ENCODE assay signal across 9 cellular contexts in genomic region chr21:15221799-15222386, GRCh38.
DNase-seq lines count a peak whose midpoint lies in the region; ATAC-seq and TF ChIP-seq lines count a peak whose summit lies in the region.
"Had no signal": no experiment of that assay in that cellular context is flagged by ENCODE, and none has a peak within 500 bp of the region (broad histone marks: within the 10 kb centered on the region; RNA-seq: fewer than 3 reads in every experiment).

No MANE protein-coding gene starts in this region.

- H3K4me3 ChIP-seq in GM12864 (ENCODE audit: low read depth, low read length) (no peak overlapping the region), choroid plexus epithelial cell (ENCODE audit: low read depth, low read length) (no peak overlapping the region), vagina (no peak overlapping the region)

- no peak for TF ChIP-seq POLR2A in vagina (IDR thresholded peaks at IDR 0.05)

- DNase-seq in GM12864 (ENCODE audit: low read depth) (peak; percentile 1), MV-4-11 (lab: John Stamatoyannopoulos, UW) (peak; percentile 96), choroid plexus epithelial cell (ENCODE audit: low read depth) (peak; percentile 68), myocyte (ENCODE audit: low read depth) (peak; percentile 36), hepatic stellate cell (ENCODE audit: low spot score) (no peak), vagina (ENCODE audit: extremely low spot score in 2 of 2) (no peak)
- DNase-seq: activated CD8-positive, alpha-beta T cell treated with anti-CD3 and anti-CD28 coated beads for 36 hours had no signal

- intact Hi-C loops in vagina (cut with DNase I), result no loop called here

- no peak overlapping the region for H3K27ac ChIP-seq in vagina

- H3K27me3 ChIP-seq in vagina, result no peaks in the 10 kb centered on the region

- no peaks in the 10 kb centered on the region for H3K36me3 ChIP-seq in vagina

- no peaks in the 10 kb centered on the region for H3K9me3 ChIP-seq in vagina

- peaks cover 29% of the 10 kb centered on the region for H3K4me1 ChIP-seq in vagina

- ATAC-seq in GM18909 (IDR thresholded peaks at IDR 0.05; ENCODE audit: poor library complexity, unreplicated experiment) (no peak), GM18867 (IDR thresholded peaks at IDR 0.05; ENCODE audit: unreplicated experiment) (no peak)
- ATAC-seq: activated CD8-positive, alpha-beta T cell treated with anti-CD3 and anti-CD28 coated beads for 36 hours had no signal

- TF ChIP-seq CTCF in GM12864 (IDR thresholded peaks at IDR 0.05; ENCODE audit: low read depth, low read length, missing control alignments), result no peak
- no peak for TF ChIP-seq CTCF in choroid plexus epithelial cell (conservative IDR thresholded peaks at IDR 0.05; ENCODE audit: low read depth, low read length)
- no peak for TF ChIP-seq CTCF in vagina (IDR thresholded peaks at IDR 0.05)

Comparison
In these comparisons a context has a peak if more than half of its experiments do, and no peak if none do; other contexts are left out.
1. DNase-seq: peak in GM12864 (single experiment), MV-4-11 (single experiment), choroid plexus epithelial cell (single experiment) and myocyte (single experiment); none in hepatic stellate cell (single experiment) and vagina (0 of 2).